ENCODE assay signal across 8 cellular contexts in the genomic region with DNA sequence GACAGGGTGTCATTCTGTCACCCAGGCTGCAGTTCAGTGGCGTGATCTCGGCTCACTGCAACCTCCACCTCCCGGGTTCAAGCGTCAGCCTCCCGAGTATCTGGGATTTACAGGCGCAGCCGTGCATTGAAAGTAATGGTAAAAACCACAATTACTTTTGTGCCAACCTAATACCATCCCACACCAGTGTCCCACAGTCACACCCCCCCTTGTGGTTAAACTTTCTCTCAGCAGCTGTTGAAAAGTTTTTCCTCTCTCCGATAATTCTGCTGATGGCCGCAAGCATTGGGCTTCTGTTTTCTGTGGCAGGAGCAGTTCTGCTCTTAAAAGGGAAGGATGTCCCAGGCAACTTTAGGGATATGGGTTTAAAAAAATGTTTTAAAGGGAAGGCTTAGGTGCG. TPM values are rescaled to one million over a fixed set of nuclear protein-coding genes. Genes with fewer than 3 reads are reported as not detected.
A peak's percentile ranks its signal among the peaks of the same experiment; 100 is the strongest.
DNase-seq lines count a peak whose midpoint lies in the region; ATAC-seq and TF ChIP-seq lines count a peak whose summit lies in the region.

No MANE protein-coding gene starts in this region.

- no peak overlapping the region for H3K23ac ChIP-seq in H9 (ENCODE audit: insufficient read length, low read depth, low read length)

- no peak overlapping the region for H2BK120ac ChIP-seq in H9 (ENCODE audit: low read depth, low read length, poor library complexity, severe bottlenecking)

- no peak overlapping the region for H3K4me3 Mint-ChIP-seq in H9
- H3K4me3 Mint-ChIP-seq in stimulated activated memory B cell treated with anti-CD40 and anti-IgM and Interleukin-4, amounts not matched to agents 10 μg/mL and 1 μg/mL and 100 μg/mL, for 72 hours, result no peak overlapping the region

- H3K9me3 ChIP-seq in H9 (ENCODE audit: control insufficient read depth, low read depth, low read length), result no peaks in the 10 kb centered on the region
- no peaks in the 10 kb centered on the region for H3K9me3 ChIP-seq in vagina

- no peak overlapping the region for H3K27ac Mint-ChIP-seq in H9
- H3K27ac Mint-ChIP-seq in stimulated activated memory B cell treated with anti-CD40 and anti-IgM and Interleukin-4, amounts not matched to agents 10 μg/mL and 1 μg/mL and 100 μg/mL, for 72 hours, result peak overlapping the region; percentile 47

- no peak overlapping the region for H3K9ac ChIP-seq in H9 (ENCODE audit: extremely low read depth, insufficient read length, low read length)

- no peak overlapping the region for H3K4me3 ChIP-seq in vagina

- H2BK12ac ChIP-seq in H9 (ENCODE audit: insufficient read length, low read depth, low read length), result no peak overlapping the region

- no peak overlapping the region for H3K14ac ChIP-seq in H9 (ENCODE audit: insufficient read depth, low read length)

- 0 out of 7 replicates have a peak, but pooled peaks cover 0 to 3% (median 0%) of the 10 kb centered on the region in 3 experiments for H3K36me3 Mint-ChIP-seq in H9 (ENCODE audit: insufficient read depth in 1 of 3, low read depth in 3 of 3)
- no peaks in the 10 kb centered on the region for H3K36me3 Mint-ChIP-seq in stimulated activated memory B cell treated with anti-CD40 and anti-IgM and Interleukin-4, amounts not matched to agents 10 μg/mL and 1 μg/mL and 100 μg/mL, for 72 hours

- no peak overlapping the region for H2BK15ac ChIP-seq in H9 (ENCODE audit: low read depth, low read length)

- H3K9me3 Mint-ChIP-seq in H9, result no peaks in the 10 kb centered on the region
- no peaks in the 10 kb centered on the region for H3K9me3 Mint-ChIP-seq in stimulated activated memory B cell treated with anti-CD40 and anti-IgM and Interleukin-4, amounts not matched to agents 10 μg/mL and 1 μg/mL and 100 μg/mL, for 72 hours

- H3K79me1 ChIP-seq in H9 (ENCODE audit: insufficient read depth, low read depth, low read length, poor library complexity, severe bottlenecking), result no peaks in the 10 kb centered on the region

- H3K4me1 ChIP-seq in H9 (ENCODE audit: insufficient read depth, low read length) (no peaks in the 10 kb centered on the region), foreskin keratinocyte (peaks cover 10% of the 10 kb centered on the region), vagina (peaks cover 8% of the 10 kb centered on the region)

- no peaks in the 10 kb centered on the region for H3K36me3 ChIP-seq in vagina

- H2AK5ac ChIP-seq in H9 (ENCODE audit: insufficient read length, low read length), result no peak overlapping the region

- H3K27ac ChIP-seq in H9 (ENCODE audit: insufficient read length, low read depth, low read length) (no peak overlapping the region), foreskin keratinocyte (no peak overlapping the region), vagina (no peak overlapping the region)

- no peak for TF ChIP-seq POLR2A in vagina (IDR thresholded peaks at IDR 0.05)

- H3K27me3 Mint-ChIP-seq in H9 (ENCODE audit: low read depth), result no peaks in the 10 kb centered on the region; the same call in none of the 2 replicates
- no peaks in the 10 kb centered on the region for H3K27me3 Mint-ChIP-seq in stimulated activated memory B cell treated with anti-CD40 and anti-IgM and Interleukin-4, amounts not matched to agents 10 μg/mL and 1 μg/mL and 100 μg/mL, for 72 hours

- no peaks in the 10 kb centered on the region for H3K79me2 ChIP-seq in H9 (ENCODE audit: insufficient read depth, low read length)

- intact Hi-C loops in vagina (cut with DNase I), result no loop called here

- H4K8ac ChIP-seq in H9 (replicated peaks; ENCODE audit: insufficient read length, low read depth, low read length), result no peak overlapping the region

- H2AFZ ChIP-seq in H9 (ENCODE audit: low read length), result no peak overlapping the region

- DNase-seq in Ammon's horn (ENCODE audit: low spot score), result peak; percentile 55
- DNase-seq in H9, result peak; percentile 49
- peak; percentile 80 for DNase-seq in SKM-1 (lab: John Stamatoyannopoulos, UW; ENCODE audit: unreplicated experiment)
- DNase-seq in foreskin keratinocyte, result peak in 1 of 2 donors; percentile 25
- no peak for DNase-seq in activated CD4-positive, alpha-beta T cell treated with anti-CD3 and anti-CD28 coated beads for 4 hours
- DNase-seq in vagina (ENCODE audit: extremely low spot score in 2 of 2), result no peak

- H4K91ac ChIP-seq in H9 (ENCODE audit: insufficient read length, low read depth, low read length), result no peak overlapping the region

- no peak overlapping the region for H3K56ac ChIP-seq in H9 (ENCODE audit: insufficient read length, low read depth, low read length)

- WGBS in H9 (ENCODE audit: extremely low coverage, insufficient read length, low lambda C conversion rate), result no CpG with 5 or more reads among the region's 10 CpGs

- no peak overlapping the region for H2BK5ac ChIP-seq in H9 (ENCODE audit: insufficient read length, low read length)

- H3K18ac ChIP-seq in H9 (ENCODE audit: insufficient read length, low read depth, low read length), result no peak overlapping the region

- H4K5ac ChIP-seq in H9 (ENCODE audit: insufficient read length, low read depth, low read length), result no peak overlapping the region

- no peak overlapping the region for H3K4me2 ChIP-seq in H9 (ENCODE audit: insufficient read depth, insufficient read length, low read length)

- TF ChIP-seq CTCF in H9 (conservative IDR thresholded peaks at IDR 0.05) (peak; percentile 68), foreskin keratinocyte (conservative IDR thresholded peaks at IDR 0.05) (peak; percentile 71), vagina (IDR thresholded peaks at IDR 0.05) (no peak)

- H3K23me2 ChIP-seq in H9 (ENCODE audit: insufficient read length, low read depth, low read length, poor library complexity, severe bottlenecking), result peaks cover 2% of the 10 kb centered on the region

- H3K4me1 Mint-ChIP-seq in H9, result peaks cover 3 to 4% of the 10 kb centered on the region in 2 experiments
- H3K4me1 Mint-ChIP-seq in stimulated activated memory B cell treated with anti-CD40 and anti-IgM and Interleukin-4, amounts not matched to agents 10 μg/mL and 1 μg/mL and 100 μg/mL, for 72 hours, result peaks cover 47% of the 10 kb centered on the region

- no peak overlapping the region for H3T11ph ChIP-seq in H9 (ENCODE audit: low read length)

- H3K27me3 ChIP-seq in H9 (ENCODE audit: insufficient read depth, low read length) (no peaks in the 10 kb centered on the region), foreskin keratinocyte (no peaks in the 10 kb centered on the region), vagina (no peaks in the 10 kb centered on the region)

- H3K4ac ChIP-seq in H9 (ENCODE audit: low read depth, low read length), result no peak overlapping the region

- peaks cover 3% of the 10 kb centered on the region for H4K20me1 ChIP-seq in H9 (ENCODE audit: control insufficient read depth, insufficient read depth, insufficient read length)

- no peak overlapping the region for H2BK20ac ChIP-seq in H9 (ENCODE audit: low read depth, low read length, poor library complexity, severe bottlenecking)

- ATAC-seq in foreskin keratinocyte (no peak), HG03025 (IDR thresholded peaks at IDR 0.05; ENCODE audit: low FRiP score, unreplicated experiment) (no peak)
- peak; percentile 35 for ATAC-seq in stimulated activated memory B cell treated with anti-CD40 and anti-IgM and Interleukin-4, amounts not matched to agents 10 μg/mL and 1 μg/mL and 100 μg/mL, for 72 hours

RNA-seq across cellular contexts. Expression of gene LAT2, which starts 6.6 kb away (rescaled TPM):
- total RNA-seq in H9 (2021) (0.50 and 0.66 TPM in 2 replicates), foreskin keratinocyte (0.49 and 0.85 TPM in 2 replicates), vagina (4.2 TPM)
- 0.38 and 0.49 TPM in 2 replicates for polyA plus RNA-seq in foreskin keratinocyte

RNA-seq across cellular contexts. Expression of gene EIF4H, which starts 29.0 kb away (rescaled TPM):
- 363 and 367 TPM in 2 replicates for total RNA-seq in H9 (2021)
- 320 and 332 TPM in 2 replicates for total RNA-seq in foreskin keratinocyte
- 274 and 296 TPM in 2 replicates for polyA plus RNA-seq in foreskin keratinocyte
- total RNA-seq in vagina, result 139 TPM

RNA-seq across cellular contexts. Expression of gene RFC2, which starts 51.0 kb away (rescaled TPM):
- total RNA-seq in H9 (2021), result 73.6 and 76.6 TPM in 2 replicates
- 59.8 and 62.6 TPM in 2 replicates for total RNA-seq in foreskin keratinocyte
- 64.2 and 73.3 TPM in 2 replicates for polyA plus RNA-seq in foreskin keratinocyte
- total RNA-seq in vagina, result 14.5 TPM

Comparison
In these comparisons a context has a peak if more than half of its experiments do, and no peak if none do; other contexts are left out.
1. DNase-seq: peak in Ammon's horn (single experiment), H9 (single experiment) and SKM-1 (single experiment); none in activated CD4-positive, alpha-beta T cell treated with anti-CD3 and anti-CD28 coated beads for 4 hours (0 of 2) and vagina (0 of 2).
2. CTCF ChIP-seq: peak in H9 (single experiment) and foreskin keratinocyte (single experiment); none in vagina (0 of 3).